Comparison of ENCODE assay signal across 1 cellular context in the genomic region with DNA sequence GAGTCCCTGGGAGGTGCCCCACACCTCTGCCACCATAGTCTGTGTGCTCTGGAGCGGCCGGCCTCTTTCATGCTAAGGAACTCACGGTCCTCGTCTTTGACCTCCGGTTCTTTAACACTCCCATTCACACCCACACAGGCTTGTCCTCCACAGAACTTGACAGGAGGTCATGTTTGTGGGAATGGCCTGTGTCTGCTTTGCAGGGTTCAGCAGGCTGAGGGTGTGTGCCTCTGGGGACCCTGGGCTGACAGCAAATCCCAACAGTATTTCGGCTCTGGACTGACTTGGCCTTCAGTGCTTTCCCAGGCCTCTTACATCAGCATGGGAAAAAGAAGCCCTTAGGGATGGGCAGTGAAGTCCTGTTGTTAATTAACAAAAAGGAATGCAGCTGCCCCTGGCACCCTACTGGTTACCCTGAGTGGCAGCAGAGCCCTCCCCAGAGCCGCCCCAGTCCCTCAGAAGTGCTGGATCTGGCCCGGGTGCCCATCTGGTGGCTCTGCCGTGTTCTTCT.
TF ChIP-seq lines count a peak whose summit lies in the region.

No MANE protein-coding gene starts in this region.

TF ChIP-seq in IMR-90, 13 proteins besides CTCF, POLR2A, EP300 and RAD21 (continued from another document):
- TF ChIP-seq ELK1 (IDR thresholded peaks at IDR 0.05; ENCODE audit: borderline replicate concordance, low read depth, low read length), result no peak
- TF ChIP-seq SMC3 (IDR thresholded peaks at IDR 0.05; ENCODE audit: low read depth, low read length), result no peak
- TF ChIP-seq MXI1 (IDR thresholded peaks at IDR 0.05; ENCODE audit: borderline replicate concordance, low read depth, low read length), result no peak
- no peak for TF ChIP-seq NFE2L2 (IDR thresholded peaks at IDR 0.05; ENCODE audit: low read depth, low read length)
- TF ChIP-seq FOS (IDR thresholded peaks at IDR 0.05; ENCODE audit: low read depth, low read length), result no peak
- TF ChIP-seq MAFK (IDR thresholded peaks at IDR 0.05; ENCODE audit: low read depth, low read length), result no peak
- TF ChIP-seq CHD1 (IDR thresholded peaks at IDR 0.05; ENCODE audit: low read depth, low read length), result no peak
- TF ChIP-seq RCOR1 (IDR thresholded peaks at IDR 0.05; ENCODE audit: insufficient replicate concordance, low read length), result no peak
- TF ChIP-seq CEBPB (IDR thresholded peaks at IDR 0.05; ENCODE audit: low read depth, low read length), result no peak
- no peak for TF ChIP-seq RFX5 (IDR thresholded peaks at IDR 0.05; ENCODE audit: low read depth, low read length)
- TF ChIP-seq MAZ (IDR thresholded peaks at IDR 0.05; ENCODE audit: borderline replicate concordance, low read depth, low read length), result no peak
- no peak for TF ChIP-seq USF2 (IDR thresholded peaks at IDR 0.05; ENCODE audit: low read depth, low read length)
